25 cellular contexts compared by ENCODE assay signal in genomic region chr9:133691191-133691590, GRCh38. TPM values are rescaled to one million over a fixed set of nuclear protein-coding genes. Genes with fewer than 3 reads are reported as not detected.
DNase-seq lines count a peak whose midpoint lies in the region; TF ChIP-seq lines count a peak whose summit lies in the region.
"Had no signal": no experiment of that assay in that cellular context is flagged by ENCODE, and none has a peak within 500 bp of the region (broad histone marks: within the 10 kb centered on the region; RNA-seq: fewer than 3 reads in every experiment).

No MANE protein-coding gene starts in this region.

- TF ChIP-seq CTCF in HEK293 (tag by site-specific recombination; IDR thresholded peaks at IDR 0.05) (no peak), hepatocyte (IDR thresholded peaks at IDR 0.05; ENCODE audit: poor library complexity) (no peak), thyroid gland (IDR thresholded peaks at IDR 0.05) (no peak)

- H3K27me3 ChIP-seq in hepatocyte (no peaks in the 10 kb centered on the region), thyroid gland (no peaks in the 10 kb centered on the region)
- H3K27me3 ChIP-seq: cardiac muscle cell, esophagus squamous epithelium, Peyer's patch, vagina had no signal

- CTCF ChIA-PET in HEK293 (lab: Yijun Ruan, JAX) = no interaction called here

- POLR2A ChIA-PET in HEK293 (lab: Yijun Ruan, JAX) = no interaction called here

- intact Hi-C loops in posterior vena cava (cut with DNase I) (no loop called here), thyroid gland (cut with DNase I) (no loop called here)

- 76% methylated on average over 4 of the region's 4 CpGs for WGBS in hepatocyte (ENCODE audit: low lambda C conversion rate, missing lambda C conversion rate)
- 81 to 84% methylated on average over 4 of the region's 4 CpGs for WGBS in thyroid gland, 2 donors

- no peaks in the 10 kb centered on the region for H3K36me3 ChIP-seq in HEK293 (ENCODE audit: control insufficient read depth in 2 of 2, insufficient read depth in 1 of 2, low read length in 2 of 2)
- H3K36me3 ChIP-seq in hepatocyte (replicated peaks; ENCODE audit: insufficient read depth, low read depth) = no peaks in the 10 kb centered on the region
- H3K36me3 ChIP-seq in thyroid gland = no peaks in the 10 kb centered on the region
- H3K36me3 ChIP-seq: cardiac muscle cell, esophagus squamous epithelium, Peyer's patch, vagina had no signal

- H3K79me2 ChIP-seq in hepatocyte = no peaks in the 10 kb centered on the region

- H3K9me3 ChIP-seq in HEK293 (ENCODE audit: control insufficient read depth, insufficient read depth, low read depth, low read length) (no peaks in the 10 kb centered on the region), hepatocyte (ENCODE audit: low read depth) (no peaks in the 10 kb centered on the region), thyroid gland (no peaks in the 10 kb centered on the region)
- H3K9me3 ChIP-seq: esophagus squamous epithelium, mucosa of descending colon, Peyer's patch, vagina had no signal

- no peak for TF ChIP-seq POLR2A in thyroid gland (IDR thresholded peaks at IDR 0.05)

- H3K27ac ChIP-seq in HEK293 (ENCODE audit: extremely low read depth, low read depth, low read length) (no peak overlapping the region), hepatocyte (peak overlapping the region; percentile 12), thyroid gland (no peak overlapping the region)
- H3K27ac ChIP-seq: 22Rv1, cardiac muscle cell, esophagus squamous epithelium, Peyer's patch, vagina had no signal

- H4K20me1 ChIP-seq in hepatocyte (ENCODE audit: insufficient read depth, poor library complexity, severe bottlenecking) = no peaks in the 10 kb centered on the region

- H3K9me2 ChIP-seq in hepatocyte (replicated peaks; ENCODE audit: insufficient read depth) = no peaks in the 10 kb centered on the region

- H3K4me1 ChIP-seq in HEK293 (ENCODE audit: control insufficient read depth, insufficient read depth, low read length) (no peaks in the 10 kb centered on the region), hepatocyte (ENCODE audit: insufficient read depth) (peaks cover 17% of the 10 kb centered on the region), thyroid gland (peaks cover 0 to 18% of the 10 kb centered on the region in 2 donors)
- H3K4me1 ChIP-seq: esophagus squamous epithelium, Peyer's patch, vagina had no signal

- H2AFZ ChIP-seq in hepatocyte = no peak overlapping the region

- no peak overlapping the region for H3K4me3 ChIP-seq in HEK293 (ENCODE audit: low read depth, low read length)
- no peak overlapping the region for H3K4me3 ChIP-seq in hepatocyte
- no peak overlapping the region for H3K4me3 ChIP-seq in thyroid gland (replicated peaks in 1 of 3)
- H3K4me3 ChIP-seq: cardiac muscle cell, esophagus squamous epithelium, mucosa of descending colon, Peyer's patch, vagina had no signal

- H3K4me2 ChIP-seq in hepatocyte = no peak overlapping the region

- DNase-seq in NCI-H146 treated with DMSO at 0.1 percent for 48 hours (lab: John Stamatoyannopoulos, UW; ENCODE audit: unreplicated experiment) = peak; percentile 1
- no peak for DNase-seq in NCI-H146 (lab: John Stamatoyannopoulos, UW)
- no peak for DNase-seq in hepatocyte (ENCODE audit: low spot score)
- peak; percentile 52 for DNase-seq in posterior vena cava (ENCODE audit: low spot score)
- no peak for DNase-seq in middle frontal gyrus (ENCODE audit: extremely low spot score, low spot score)
- no peak for DNase-seq in NCI-H446 (lab: John Stamatoyannopoulos, UW)
- no peak for DNase-seq in thyroid gland
- DNase-seq: activated CD4-positive, CD25-positive, alpha-beta regulatory T cell treated with anti-CD3 and anti-CD28 coated beads, Interleukin-2, amount 50 U/mL, for 72 hours; esophagus squamous epithelium; foreskin melanocyte; immature natural killer cell; NCI-H1092 treated with DMSO at 0.1 percent for 48 hours; NCI-H2227 treated with DMSO at 0.1 percent for 48 hours; nephron progenitor cell; Peyer's patch; stimulated activated naive CD4-positive, alpha-beta T cell treated with Interleukin-2 at 50 U/mL for 16 hours had no signal

TF ChIP-seq in HEK293, 187 proteins besides CTCF, POLR2A, EP300 and RAD21:
- no peak for TF ChIP-seq ZNF488 (tag by site-specific recombination; IDR thresholded peaks at IDR 0.05)
- no peak for TF ChIP-seq ZNF830 (tag by site-specific recombination; IDR thresholded peaks at IDR 0.05; ENCODE audit: low read depth)
- TF ChIP-seq ZNF223 (tag by site-specific recombination; IDR thresholded peaks at IDR 0.05) = no peak
- no peak for TF ChIP-seq ZNF792 (tag by site-specific recombination; IDR thresholded peaks at IDR 0.05)
- 0 out of 2 replicates have a peak, but pooled peaks have one; percentile 22 for TF ChIP-seq GLIS2 (tag by site-specific recombination; IDR thresholded peaks at IDR 0.05)
- TF ChIP-seq ZSCAN4 (tag by site-specific recombination; IDR thresholded peaks at IDR 0.05) = peak; percentile 61
TF ChIP-seq in HEK293: peak in this region for 2.

RNA-seq across cellular contexts. Expression of gene SARDH, which starts 47.0 kb away (rescaled TPM):
- total RNA-seq in hepatocyte = 6.7 and 9.8 TPM in 2 replicates
- 7.5 and 8.1 TPM in 2 replicates for polyA plus RNA-seq in hepatocyte
- total RNA-seq in posterior vena cava = 1 to 10 TPM in 1 of 2 donors, under 1 TPM in 1; 0.62 to 1.8 TPM
- total RNA-seq in thyroid gland = 1 to 10 TPM in 3 of 4 donors, not detected in 1; 2.2 to 6.2 (median 3.3) TPM

RNA-seq across cellular contexts. Expression of gene DBH, which starts 55.0 kb away (rescaled TPM):
- total RNA-seq in hepatocyte = not detected in 2 replicates
- polyA plus RNA-seq in hepatocyte = 0.32 and 0.44 TPM in 2 replicates
- not detected for total RNA-seq in posterior vena cava
- total RNA-seq in thyroid gland = under 1 TPM in 2 of 4 donors, not detected in 2; 0.11 to 0.15 TPM
- total RNA-seq: activated CD4-positive, alpha-beta memory T cell treated with anti-CD3 and anti-CD28 coated beads for 36 hours; activated naive CD4-positive, alpha-beta T cell treated with anti-CD3 and anti-CD28 coated beads, Interleukin-2, amount 50 U/mL, for 72 hours; activated T-helper 2 cell treated with anti-CD3 and anti-CD28 coated beads, Interferon-gamma antibody, Interleukin-2, Interleukin-4, amounts not matched to agents 10 μg/mL and 5 μg/mL and 100 μg/mL, durations not matched to agents 14 hours and 24 hours and 36 hours; cardiac muscle cell; esophagus squamous epithelium; mucosa of descending colon; Peyer's patch; temporal lobe had no signal
- polyA plus RNA-seq: immature natural killer cell had no signal

Comparison
In these comparisons a context has a peak if more than half of its experiments do, and no peak if none do; other contexts are left out.
1. DNase-seq: peak in NCI-H146 treated with DMSO at 0.1 percent for 48 hours (single experiment) and posterior vena cava (single experiment); none in NCI-H146 (single experiment), hepatocyte (single experiment), middle frontal gyrus (single experiment), NCI-H446 (0 of 2) and thyroid gland (0 of 2).